Comparison of ENCODE assay signal across 9 cellular contexts in the genomic region with DNA sequence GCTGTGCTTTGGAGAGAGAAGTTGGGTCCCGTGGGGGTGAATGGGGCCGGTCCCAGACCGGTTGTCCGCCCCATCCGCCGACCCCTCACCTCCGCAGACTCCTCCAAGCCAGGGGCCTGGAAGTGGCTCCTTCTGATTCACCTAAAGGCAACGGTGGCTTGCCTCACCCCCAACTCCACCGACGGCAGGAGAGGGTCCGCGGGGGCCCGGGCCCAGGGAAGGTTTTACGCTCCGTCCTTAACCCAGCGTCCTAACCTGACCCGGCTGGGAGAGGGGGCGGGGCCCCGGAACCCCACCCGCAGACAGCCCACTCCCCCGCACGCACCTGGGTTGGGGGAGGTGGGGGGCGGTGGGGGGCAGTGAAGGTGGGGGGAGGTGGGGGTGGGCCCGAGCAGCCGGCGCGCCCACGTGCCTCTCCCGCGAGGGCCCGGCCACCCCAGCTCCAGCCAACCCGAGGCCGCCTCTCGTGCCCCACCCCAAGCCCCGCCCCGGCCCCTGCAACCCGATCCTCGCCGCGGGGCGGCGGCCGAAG. TPM values are rescaled to one million over a fixed set of nuclear protein-coding genes. Genes with fewer than 3 reads are reported as not detected.
A peak's percentile ranks its signal among the peaks of the same experiment; 100 is the strongest.
DNase-seq lines count a peak whose midpoint lies in the region; ATAC-seq and TF ChIP-seq lines count a peak whose summit lies in the region.
"Had no signal": no experiment of that assay in that cellular context is flagged by ENCODE, and none has a peak within 500 bp of the region (broad histone marks: within the 10 kb centered on the region; RNA-seq: fewer than 3 reads in every experiment).

No MANE protein-coding gene starts in this region.

- no peaks in the 10 kb centered on the region for H3K79me2 ChIP-seq in osteoblast (ENCODE audit: insufficient read depth, low read length)

- TF ChIP-seq CTCF in osteoblast (IDR thresholded peaks at IDR 0.05; ENCODE audit: extremely low read depth, low read depth, low read length): no peak

- no peak overlapping the region for H3K4me2 ChIP-seq in osteoblast (ENCODE audit: insufficient read depth, low read length)

- H3K36me3 ChIP-seq in mesodermal cell (ENCODE audit: control insufficient read depth, insufficient read depth, low read length): peaks cover 15% of the 10 kb centered on the region
- no peaks in the 10 kb centered on the region for H3K36me3 ChIP-seq in osteoblast (ENCODE audit: insufficient read depth, low read length)

- no peak overlapping the region for H2AFZ ChIP-seq in osteoblast (ENCODE audit: low read length)

- H3K4me3 ChIP-seq in mesodermal cell (ENCODE audit: extremely low read depth, insufficient read depth, low read length, poor library complexity, severe bottlenecking) (peak overlapping the region; percentile 33), osteoblast (ENCODE audit: insufficient read depth, low read length) (no peak overlapping the region)

- peaks cover 17% of the 10 kb centered on the region for H3K4me1 ChIP-seq in mesodermal cell (ENCODE audit: control insufficient read depth, insufficient read depth, low read length, poor library complexity, severe bottlenecking)
- peaks cover 4% of the 10 kb centered on the region for H3K4me1 ChIP-seq in osteoblast (ENCODE audit: insufficient read depth, low read length)

- peak; percentile 66 for ATAC-seq in HG03039 (IDR thresholded peaks at IDR 0.05; ENCODE audit: unreplicated experiment)

- no peaks in the 10 kb centered on the region for H4K20me1 ChIP-seq in osteoblast (ENCODE audit: insufficient read depth, low read length)

- WGBS in mesodermal cell (ENCODE audit: insufficient coverage in 2 of 2), 2 experiments: 0 to 3% methylated on average over 2 to 20 of the region's 43 CpGs

- H3K9me3 ChIP-seq in mesodermal cell (ENCODE audit: control insufficient read depth, low read length) (no peaks in the 10 kb centered on the region), osteoblast (ENCODE audit: low read depth, low read length) (no peaks in the 10 kb centered on the region)

- DNase-seq in DMS 273 treated with DMSO at 0.1 percent for 48 hours (lab: John Stamatoyannopoulos, UW) (peak; percentile 5), DMS 273 (lab: John Stamatoyannopoulos, UW; ENCODE audit: unreplicated experiment) (no peak), SKM-1 treated with dmso at 0.1 percent for 144 hours (lab: John Stamatoyannopoulos, UW; ENCODE audit: unreplicated experiment) (peak; percentile 52), stromal cell of bone marrow (ENCODE audit: low read depth) (peak; percentile 35), osteoblast (ENCODE audit: insufficient read length, low spot score, missing footprints) (no peak)

- H3K27me3 ChIP-seq in osteoblast (ENCODE audit: insufficient read depth, low read length): peaks cover 10% of the 10 kb centered on the region

- H3K27ac ChIP-seq in cingulate gyrus (ENCODE audit: low read depth, low read length) (peak overlapping the region; percentile 88), mesodermal cell (ENCODE audit: low read depth, low read length, severe bottlenecking) (no peak overlapping the region), osteoblast (ENCODE audit: low read depth, low read length) (no peak overlapping the region)
- H3K27ac ChIP-seq: 22Rv1 had no signal

RNA-seq across cellular contexts. Expression of a gene that starts 12.7 kb away (rescaled TPM):
- polyA plus RNA-seq in mesodermal cell (2013, experiment 1 of 2): not detected
- polyA plus RNA-seq in mesodermal cell (2013, experiment 2 of 2): not detected
- not detected in 2 replicates for total RNA-seq in osteoblast

RNA-seq across cellular contexts. Expression of a gene that starts 21.8 kb away (rescaled TPM):
- polyA plus RNA-seq in mesodermal cell (2013, experiment 1 of 2): 131 TPM
- 126 TPM for polyA plus RNA-seq in mesodermal cell (2013, experiment 2 of 2)
- total RNA-seq in osteoblast: 2.9 and 6.8 TPM in 2 replicates

Comparison
In these comparisons a context has a peak if more than half of its experiments do, and no peak if none do; other contexts are left out.
1. DNase-seq: peak in DMS 273 treated with DMSO at 0.1 percent for 48 hours (single experiment), SKM-1 treated with dmso at 0.1 percent for 144 hours (single experiment) and stromal cell of bone marrow (single experiment); none in DMS 273 (single experiment) and osteoblast (single experiment).